ENCODE assay signal across 3 cellular contexts in genomic region chr1:53732409-53732808, GRCh38.
TF ChIP-seq lines count a peak whose summit lies in the region.

No MANE protein-coding gene starts in this region.

TF ChIP-seq in IMR-90, 13 proteins besides CTCF, POLR2A, EP300 and RAD21:
- TF ChIP-seq BHLHE40 (IDR thresholded peaks at IDR 0.05; ENCODE audit: low read depth, low read length) (no peak), CEBPB (IDR thresholded peaks at IDR 0.05; ENCODE audit: low read depth, low read length) (no peak), MXI1 (IDR thresholded peaks at IDR 0.05; ENCODE audit: borderline replicate concordance, low read depth, low read length) (no peak), CHD1 (IDR thresholded peaks at IDR 0.05; ENCODE audit: low read depth, low read length) (no peak), MAFK (IDR thresholded peaks at IDR 0.05; ENCODE audit: low read depth, low read length) (no peak), RFX5 (IDR thresholded peaks at IDR 0.05; ENCODE audit: low read depth, low read length) (no peak), RCOR1 (IDR thresholded peaks at IDR 0.05; ENCODE audit: insufficient replicate concordance, low read length) (no peak), ELK1 (IDR thresholded peaks at IDR 0.05; ENCODE audit: borderline replicate concordance, low read depth, low read length) (no peak), MAZ (IDR thresholded peaks at IDR 0.05; ENCODE audit: borderline replicate concordance, low read depth, low read length) (no peak), SMC3 (IDR thresholded peaks at IDR 0.05; ENCODE audit: low read depth, low read length) (no peak), FOS (IDR thresholded peaks at IDR 0.05; ENCODE audit: low read depth, low read length) (no peak), NFE2L2 (IDR thresholded peaks at IDR 0.05; ENCODE audit: low read depth, low read length) (no peak), USF2 (IDR thresholded peaks at IDR 0.05; ENCODE audit: low read depth, low read length) (no peak)
TF ChIP-seq in IMR-90: peak in this region for 0.

TF ChIP-seq in K562, 482 proteins besides CTCF, POLR2A, EP300 and RAD21:
- TF ChIP-seq ZNF639 (CRISPR knock-in tag; conservative IDR thresholded peaks at IDR 0.05 in 1 of 2, IDR thresholded peaks at IDR 0.05 in 1 of 2) = no peak
- no peak for TF ChIP-seq TEAD4 (IDR thresholded peaks at IDR 0.05; ENCODE audit: low read length)
- TF ChIP-seq TEAD4 (CRISPR knock-in tag; IDR thresholded peaks at IDR 0.05; ENCODE audit: borderline replicate concordance) = no peak
- no peak for TF ChIP-seq ZSCAN29 (IDR thresholded peaks at IDR 0.05)
- no peak for TF ChIP-seq STAT5A (IDR thresholded peaks at IDR 0.05; ENCODE audit: borderline replicate concordance, low read length)
- TF ChIP-seq SREBF2 (CRISPR knock-in tag; IDR thresholded peaks at IDR 0.05) = no peak
- peak; percentile 46 for TF ChIP-seq CBX8 (IDR thresholded peaks at IDR 0.05; ENCODE audit: borderline replicate concordance, extremely low read depth, low read depth, low read length, poor library complexity, severe bottlenecking)
- TF ChIP-seq CHD1 (IDR thresholded peaks at IDR 0.05; ENCODE audit: low read length) = no peak
- no peak for TF ChIP-seq MAX (CRISPR knock-in tag; IDR thresholded peaks at IDR 0.05)
- TF ChIP-seq CBX2 (IDR thresholded peaks at IDR 0.05; ENCODE audit: insufficient read depth, low read length, poor library complexity, severe bottlenecking) = peak; percentile 71
- TF ChIP-seq PKNOX1 (IDR thresholded peaks at IDR 0.05) = no peak
- TF ChIP-seq ZNF232 (CRISPR knock-in tag; IDR thresholded peaks at IDR 0.05) = no peak
- TF ChIP-seq FOXP1 (CRISPR knock-in tag; IDR thresholded peaks at IDR 0.05) = no peak

TF ChIP-seq in WTC11, 78 proteins besides CTCF, POLR2A, EP300 and RAD21:
- TF ChIP-seq GTF2I (CRISPR knock-in tag; conservative IDR thresholded peaks at IDR 0.05) (no peak), FOXJ3 (CRISPR knock-in tag; IDR thresholded peaks at IDR 0.05; ENCODE audit: borderline replicate concordance) (no peak), FOXP1 (CRISPR knock-in tag; IDR thresholded peaks at IDR 0.05; ENCODE audit: borderline replicate concordance) (no peak), ATF6 (CRISPR knock-in tag; IDR thresholded peaks at IDR 0.05) (no peak), GABPB1 (CRISPR knock-in tag; IDR thresholded peaks at IDR 0.05) (no peak), ZNF232 (CRISPR knock-in tag; IDR thresholded peaks at IDR 0.05) (no peak), TP53 (CRISPR knock-in tag; IDR thresholded peaks at IDR 0.05) (no peak), HMGXB4 (CRISPR knock-in tag; IDR thresholded peaks at IDR 0.05) (no peak)
- TF ChIP-seq, protein P1, sequence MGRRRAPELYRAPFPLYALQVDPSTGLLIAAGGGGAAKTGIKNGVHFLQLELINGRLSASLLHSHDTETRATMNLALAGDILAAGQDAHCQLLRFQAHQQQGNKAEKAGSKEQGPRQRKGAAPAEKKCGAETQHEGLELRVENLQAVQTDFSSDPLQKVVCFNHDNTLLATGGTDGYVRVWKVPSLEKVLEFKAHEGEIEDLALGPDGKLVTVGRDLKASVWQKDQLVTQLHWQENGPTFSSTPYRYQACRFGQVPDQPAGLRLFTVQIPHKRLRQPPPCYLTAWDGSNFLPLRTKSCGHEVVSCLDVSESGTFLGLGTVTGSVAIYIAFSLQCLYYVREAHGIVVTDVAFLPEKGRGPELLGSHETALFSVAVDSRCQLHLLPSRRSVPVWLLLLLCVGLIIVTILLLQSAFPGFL (CRISPR knock-in tag; IDR thresholded peaks at IDR 0.05; ENCODE audit: borderline replicate concordance) = no peak
- TF ChIP-seq, protein P2, sequence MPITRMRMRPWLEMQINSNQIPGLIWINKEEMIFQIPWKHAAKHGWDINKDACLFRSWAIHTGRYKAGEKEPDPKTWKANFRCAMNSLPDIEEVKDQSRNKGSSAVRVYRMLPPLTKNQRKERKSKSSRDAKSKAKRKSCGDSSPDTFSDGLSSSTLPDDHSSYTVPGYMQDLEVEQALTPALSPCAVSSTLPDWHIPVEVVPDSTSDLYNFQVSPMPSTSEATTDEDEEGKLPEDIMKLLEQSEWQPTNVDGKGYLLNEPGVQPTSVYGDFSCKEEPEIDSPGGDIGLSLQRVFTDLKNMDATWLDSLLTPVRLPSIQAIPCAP (CRISPR knock-in tag; IDR thresholded peaks at IDR 0.05) = no peak
